In the genomic region with DNA sequence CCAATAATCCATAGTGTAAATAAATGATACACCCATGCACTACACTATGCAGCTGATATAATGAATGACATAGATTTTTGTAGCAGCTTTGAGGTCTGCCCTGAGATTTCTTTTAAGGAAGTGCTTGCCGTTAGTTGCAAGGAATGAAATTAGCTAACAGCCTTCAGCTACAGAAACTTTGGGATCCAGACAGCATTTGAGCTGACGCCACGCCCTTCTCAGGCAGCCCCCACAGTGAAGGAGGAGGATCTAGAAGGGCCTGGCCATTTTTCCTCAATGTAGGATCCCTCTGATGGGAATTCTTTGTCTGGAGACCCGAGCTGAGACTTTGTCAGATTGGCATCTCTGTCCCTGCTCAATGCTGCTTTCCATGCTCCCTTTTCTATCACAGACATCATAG, we compare ENCODE assay signal across 19 cellular contexts. TPM values are rescaled to one million over a fixed set of nuclear protein-coding genes. Genes with fewer than 3 reads are reported as not detected.
DNase-seq lines count a peak whose midpoint lies in the region; ATAC-seq and TF ChIP-seq lines count a peak whose summit lies in the region.
"Had no signal": no experiment of that assay in that cellular context is flagged by ENCODE, and none has a peak within 500 bp of the region (broad histone marks: within the 10 kb centered on the region; RNA-seq: fewer than 3 reads in every experiment).

No MANE protein-coding gene starts in this region.

- no peak overlapping the region for H3K4me3 ChIP-seq in right atrium auricular region
- H3K4me3 ChIP-seq in adipocyte (ENCODE audit: low read length) = no peak overlapping the region
- H3K4me3 ChIP-seq in muscle layer of colon (ENCODE audit: low read depth in 1 of 2, low read length in 2 of 2) = no peak overlapping the region
- no peak overlapping the region for H3K4me3 ChIP-seq in tibial nerve
- H3K4me3 ChIP-seq: A549 had no signal

- intact Hi-C loops in left ventricle myocardium superior (cut with micrococcal nuclease) = no loop called here
- intact Hi-C loops in posterior cingulate gyrus (cut with DNase I) = no loop called here

- no peaks in the 10 kb centered on the region for H3K36me3 ChIP-seq in right atrium auricular region
- H3K36me3 ChIP-seq in adipocyte (ENCODE audit: control insufficient read depth, insufficient read depth, low read length, severe bottlenecking) = no peaks in the 10 kb centered on the region
- no peaks in the 10 kb centered on the region for H3K36me3 ChIP-seq in muscle layer of colon (ENCODE audit: insufficient read depth, low read length)
- no peaks in the 10 kb centered on the region for H3K36me3 ChIP-seq in tibial nerve

- peak; percentile 24 for DNase-seq in left ventricle myocardium superior
- no peak for DNase-seq in right atrium auricular region (ENCODE audit: low spot score)
- DNase-seq in adipocyte (ENCODE audit: low read depth) = no peak
- no peak for DNase-seq in tibial nerve (ENCODE audit: low spot score in 2 of 2)
- DNase-seq in posterior cingulate gyrus = no peak
- DNase-seq in ACHN = no peak
- DNase-seq: C1 segment of cervical spinal cord, COR-L47, DMS53, H7, NCI-H1417, NCI-H187 treated with DMSO at 0.1 percent for 48 hours, NCI-H69, PC-3 had no signal

- H3K9ac ChIP-seq in adipocyte (ENCODE audit: low read length) (peak overlapping the region; percentile 20), muscle layer of colon (ENCODE audit: low read length) (no peak overlapping the region)

- peak overlapping the region in 1 of 2 donors; percentile 15 for H3K27ac ChIP-seq in right atrium auricular region
- peak overlapping the region; percentile 30 for H3K27ac ChIP-seq in muscle layer of colon (ENCODE audit: low read depth, low read length)
- peak overlapping the region; percentile 20 to 97 (median 61) for H3K27ac ChIP-seq in tibial nerve
- H3K27ac ChIP-seq: A549, RWPE1 had no signal

- WGBS in tibial nerve, 2 donors = 44 to 48% methylated on average over 4 of the region's 4 CpGs

- TF ChIP-seq POLR2A in tibial nerve (IDR thresholded peaks at IDR 0.05) = no peak

- H3K27me3 ChIP-seq in right atrium auricular region = no peaks in the 10 kb centered on the region
- H3K27me3 ChIP-seq in adipocyte (replicated peaks; ENCODE audit: control insufficient read depth, insufficient read depth, low read length) = no peaks in the 10 kb centered on the region
- H3K27me3 ChIP-seq in muscle layer of colon (ENCODE audit: control insufficient read depth in 1 of 2, insufficient read depth in 2 of 2, low read length in 2 of 2) = no peaks in the 10 kb centered on the region
- no peaks in the 10 kb centered on the region for H3K27me3 ChIP-seq in tibial nerve

- H3K9me3 ChIP-seq in right atrium auricular region (no peaks in the 10 kb centered on the region), adipocyte (ENCODE audit: control insufficient read depth, low read length) (no peaks in the 10 kb centered on the region), muscle layer of colon (ENCODE audit: low read length) (no peaks in the 10 kb centered on the region), tibial nerve (no peaks in the 10 kb centered on the region)
- H3K9me3 ChIP-seq: A549 had no signal

- in situ Hi-C loops in ACHN (cut with HindIII; ENCODE audit: low pct_ligation_motif_present, low pct_unique_long_range_greater_than_20kb, low sequenced_read_pairs) = no loop called here

- TF ChIP-seq CTCF in right atrium auricular region (IDR thresholded peaks at IDR 0.05) (no peak), tibial nerve (IDR thresholded peaks at IDR 0.05) (no peak)

- no peak for ATAC-seq in left ventricle myocardium superior
- no peak for ATAC-seq in HG03175 (IDR thresholded peaks at IDR 0.05; ENCODE audit: unreplicated experiment)
- ATAC-seq: A549, PC-3 had no signal

- H3K4me1 ChIP-seq in right atrium auricular region = peaks cover 0 to 35% of the 10 kb centered on the region in 2 donors
- peaks cover 38% of the 10 kb centered on the region for H3K4me1 ChIP-seq in adipocyte (ENCODE audit: control insufficient read depth, insufficient read depth, low read length)
- H3K4me1 ChIP-seq in muscle layer of colon (ENCODE audit: insufficient read depth, low read length) = peaks cover 17% of the 10 kb centered on the region
- peaks cover 0 to 80% (median 54%) of the 10 kb centered on the region in 4 donors for H3K4me1 ChIP-seq in tibial nerve
- H3K4me1 ChIP-seq: A549 had no signal

- peak in 1 of 2 donors; percentile 11 for TF ChIP-seq EP300 in tibial nerve (IDR thresholded peaks at IDR 0.05)

RNA-seq across cellular contexts. Expression of gene PDK4, which starts 6.1 kb away (rescaled TPM):
- 289 TPM for total RNA-seq in left ventricle myocardium superior
- 100 to 1,000 TPM; 337 to 712 TPM for total RNA-seq in right atrium auricular region
- 100 to 1,000 TPM; 490 to 939 (median 827) TPM for total RNA-seq in tibial nerve
- total RNA-seq: HT1080 had no signal
